8 cellular contexts compared by ENCODE assay signal in the genomic region with DNA sequence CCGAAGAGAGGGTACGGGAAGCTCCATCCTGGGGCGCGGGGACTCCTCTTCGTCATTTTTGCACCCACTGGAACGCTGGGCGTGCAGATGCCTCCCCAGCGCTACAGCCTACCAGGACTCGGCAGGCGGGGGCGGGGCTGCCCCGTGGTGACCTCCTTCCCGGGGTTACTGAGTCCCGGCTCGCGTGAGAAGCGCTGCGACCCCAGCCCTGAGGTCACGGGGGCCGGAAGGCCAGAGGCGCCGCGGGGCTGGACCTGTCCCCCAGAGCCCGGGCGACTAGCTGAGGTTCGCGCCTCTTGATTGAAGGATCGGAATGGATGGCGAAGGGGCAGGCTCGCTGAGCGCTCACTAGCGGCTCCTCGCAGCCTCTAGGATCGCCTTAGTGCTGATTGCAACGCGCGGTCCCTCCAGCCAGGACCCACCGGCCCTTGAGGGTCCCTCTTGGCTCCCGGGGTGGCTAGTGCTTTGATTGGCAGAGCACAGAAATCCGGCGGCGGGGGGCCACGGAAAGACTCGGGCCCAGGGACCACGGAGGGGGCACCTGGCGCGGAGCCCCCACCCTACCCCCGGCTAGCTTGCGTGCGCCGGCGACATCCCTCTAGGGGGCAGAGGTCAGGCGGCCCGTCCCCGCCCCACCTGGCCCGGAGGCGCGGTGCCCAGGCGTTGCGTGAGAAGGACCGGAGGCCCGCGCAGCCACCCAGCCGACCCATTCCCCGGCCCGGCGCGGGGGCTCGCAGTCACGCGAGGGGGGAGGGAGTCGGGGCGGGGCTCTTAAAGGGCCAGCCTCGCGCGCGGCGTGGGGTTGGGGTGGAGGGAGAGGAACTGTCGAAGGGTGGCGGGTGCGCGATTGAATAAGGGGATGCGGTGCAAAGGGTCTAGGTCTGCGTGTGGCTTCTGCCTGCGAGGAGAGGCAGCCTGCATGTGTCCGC. TPM values are rescaled to one million over a fixed set of nuclear protein-coding genes. Genes with fewer than 3 reads are reported as not detected.
DNase-seq lines count a peak whose midpoint lies in the region; ATAC-seq and TF ChIP-seq lines count a peak whose summit lies in the region.

No MANE protein-coding gene starts in this region.

- intact Hi-C loops in CD4-positive, alpha-beta T cell (cut with DNase I, micrococcal nuclease), result loop anchor here in 1 of 2 experiments (2.0 kb wide), 1 partner anchor 29 kb away; the partner anchor contains the start of gene EDC3

- H4K91ac ChIP-seq in H9 (ENCODE audit: insufficient read length, low read depth, low read length), result no peak overlapping the region

- H4K20me1 ChIP-seq in H9 (ENCODE audit: control insufficient read depth, insufficient read depth, insufficient read length), result no peaks in the 10 kb centered on the region

- H3K36me3 Mint-ChIP-seq in CD4-positive, alpha-beta T cell (ENCODE audit: low read depth), result no peaks in the 10 kb centered on the region
- no peaks in the 10 kb centered on the region; a peak in 2 of 7 replicates for H3K36me3 Mint-ChIP-seq in H9 (ENCODE audit: insufficient read depth in 1 of 3, low read depth in 3 of 3)
- no peaks in the 10 kb centered on the region for H3K36me3 Mint-ChIP-seq in T-helper 1 cell treated with Interleukin-12 subunit alpha and Interleukin-12 subunit beta and Interleukin-4 antibody, amounts not matched to agents 30 μg/mL and 1 μg/mL, for 36 hours (ENCODE audit: low read depth)

- H3K23ac ChIP-seq in H9 (ENCODE audit: insufficient read length, low read depth, low read length), result no peak overlapping the region

- no peak overlapping the region for H3K18ac ChIP-seq in H9 (ENCODE audit: insufficient read length, low read depth, low read length)

- H2AFZ ChIP-seq in H9 (ENCODE audit: low read length), result no peak overlapping the region

- H3K9ac ChIP-seq in H9 (ENCODE audit: extremely low read depth, insufficient read length, low read length), result no peak overlapping the region

- H3K27me3 ChIP-seq in CD4-positive, alpha-beta T cell (ENCODE audit: control insufficient read depth, insufficient read depth, low read length), result no peaks in the 10 kb centered on the region
- H3K27me3 ChIP-seq in H9 (ENCODE audit: insufficient read depth, low read length), result peaks cover 7% of the 10 kb centered on the region; the same call in 1 of the 2 replicates

- no peaks in the 10 kb centered on the region for H3K9me3 Mint-ChIP-seq in CD4-positive, alpha-beta T cell
- H3K9me3 Mint-ChIP-seq in H9, result peaks cover 6 to 12% of the 10 kb centered on the region in 2 experiments
- no peaks in the 10 kb centered on the region for H3K9me3 Mint-ChIP-seq in T-helper 1 cell treated with Interleukin-12 subunit alpha and Interleukin-12 subunit beta and Interleukin-4 antibody, amounts not matched to agents 30 μg/mL and 1 μg/mL, for 36 hours

- no peak overlapping the region for H4K8ac ChIP-seq in H9 (replicated peaks; ENCODE audit: insufficient read length, low read depth, low read length)

- H3K9me3 ChIP-seq in CD4-positive, alpha-beta T cell (ENCODE audit: control insufficient read depth, low read length), result no peaks in the 10 kb centered on the region
- H3K9me3 ChIP-seq in H9 (ENCODE audit: control insufficient read depth, low read depth, low read length), result no peaks in the 10 kb centered on the region

- no peak overlapping the region for H2BK12ac ChIP-seq in H9 (ENCODE audit: insufficient read length, low read depth, low read length)

- no CpG with 5 or more reads among the region's 86 CpGs for WGBS in H9 (ENCODE audit: extremely low coverage, insufficient read length, low lambda C conversion rate)

- no peak overlapping the region for H3K4ac ChIP-seq in H9 (ENCODE audit: low read depth, low read length)

- H2BK15ac ChIP-seq in H9 (ENCODE audit: low read depth, low read length), result no peak overlapping the region

- no peak overlapping the region for H2BK120ac ChIP-seq in H9 (ENCODE audit: low read depth, low read length, poor library complexity, severe bottlenecking)

- peaks cover 5% of the 10 kb centered on the region for H3K4me1 Mint-ChIP-seq in CD4-positive, alpha-beta T cell (ENCODE audit: low read depth)
- peaks cover 12% of the 10 kb centered on the region in 2 experiments for H3K4me1 Mint-ChIP-seq in H9
- peaks cover 11% of the 10 kb centered on the region for H3K4me1 Mint-ChIP-seq in T-helper 1 cell treated with Interleukin-12 subunit alpha and Interleukin-12 subunit beta and Interleukin-4 antibody, amounts not matched to agents 30 μg/mL and 1 μg/mL, for 36 hours (ENCODE audit: low read depth)

- no peak overlapping the region for H3K56ac ChIP-seq in H9 (ENCODE audit: insufficient read length, low read depth, low read length)

- no peaks in the 10 kb centered on the region for H3K79me1 ChIP-seq in H9 (ENCODE audit: insufficient read depth, low read depth, low read length, poor library complexity, severe bottlenecking)

- peak overlapping the region; percentile 86 for H3K4me3 Mint-ChIP-seq in CD4-positive, alpha-beta T cell
- peak overlapping the region; percentile 59 to 80 for H3K4me3 Mint-ChIP-seq in H9
- peak overlapping the region; percentile 75 for H3K4me3 Mint-ChIP-seq in T-helper 1 cell treated with Interleukin-12 subunit alpha and Interleukin-12 subunit beta and Interleukin-4 antibody, amounts not matched to agents 30 μg/mL and 1 μg/mL, for 36 hours

- TF ChIP-seq CTCF in CD4-positive, alpha-beta T cell (IDR thresholded peaks at IDR 0.05), result no peak
- peak; percentile 44; the same call in 2 of the 3 replicates for TF ChIP-seq CTCF in H9 (conservative IDR thresholded peaks at IDR 0.05)

- no peaks in the 10 kb centered on the region for H3K79me2 ChIP-seq in H9 (ENCODE audit: insufficient read depth, low read length)

- no peak overlapping the region for H4K5ac ChIP-seq in H9 (ENCODE audit: insufficient read length, low read depth, low read length)

- peaks cover 11% of the 10 kb centered on the region for H3K27me3 Mint-ChIP-seq in CD4-positive, alpha-beta T cell
- peaks cover 80% of the 10 kb centered on the region for H3K27me3 Mint-ChIP-seq in H9 (ENCODE audit: low read depth)
- peaks cover 38% of the 10 kb centered on the region for H3K27me3 Mint-ChIP-seq in T-helper 1 cell treated with Interleukin-12 subunit alpha and Interleukin-12 subunit beta and Interleukin-4 antibody, amounts not matched to agents 30 μg/mL and 1 μg/mL, for 36 hours (ENCODE audit: low read depth)

- peak overlapping the region; percentile 79 for H3K4me2 ChIP-seq in H9 (ENCODE audit: insufficient read depth, insufficient read length, low read length)

- peak; percentile 17 to 55 (median 26) for DNase-seq in CD4-positive, alpha-beta T cell
- DNase-seq in H9, result peak; percentile 73
- DNase-seq in astrocyte of the hippocampus (ENCODE audit: low read depth, low spot score), result peak; percentile 42
- DNase-seq in iris pigment epithelial cell (ENCODE audit: low read depth), result peak; percentile 4
- DNase-seq in stimulated activated CD4-positive, alpha-beta T cell treated with anti-CD3 and anti-CD28 coated beads, Interleukin-1b, Interleukin-23, amount 100 ng/mL, for 24 hours (ENCODE audit: low read depth in 4 of 4, low spot score in 1 of 4), result peak in 3 of 4 experiments; percentile 21 to 53 (median 31)
- no peak for DNase-seq in NCI-H1694 (lab: John Stamatoyannopoulos, UW)

- ATAC-seq in CD4-positive, alpha-beta T cell (ENCODE audit: poor library complexity), result peak; percentile 75
- ATAC-seq in HG03457 (IDR thresholded peaks at IDR 0.05; ENCODE audit: unreplicated experiment), result no peak

- no peak overlapping the region for H3T11ph ChIP-seq in H9 (ENCODE audit: low read length)

- peaks cover 12% of the 10 kb centered on the region for H3K23me2 ChIP-seq in H9 (ENCODE audit: insufficient read length, low read depth, low read length, poor library complexity, severe bottlenecking)

- no peak overlapping the region for H2BK20ac ChIP-seq in H9 (ENCODE audit: low read depth, low read length, poor library complexity, severe bottlenecking)

- POLR2A ChIA-PET in CD4-positive, alpha-beta T cell (lab: Charles Lee), result interaction anchor here (0.6 to 1.2 kb wide), 8 partner anchors 11 to 801 kb away, joined by 3 to 7 read pairs (median 3); partner anchors contain the start of genes CLK3, CSK and EDC3

- CTCF ChIA-PET in CD4-positive, alpha-beta T cell (lab: Charles Lee), result interaction anchor here (1.1 kb wide), 1 partner anchor 11 kb away, joined by 3 read pairs; no protein-coding TSS in a partner anchor

- no peak overlapping the region for H2BK5ac ChIP-seq in H9 (ENCODE audit: insufficient read length, low read length)

- H2AK5ac ChIP-seq in H9 (ENCODE audit: insufficient read length, low read length), result no peak overlapping the region

- no peaks in the 10 kb centered on the region; the same call in 1 of the 2 replicates for H3K4me1 ChIP-seq in H9 (ENCODE audit: insufficient read depth, low read length)

- no peak overlapping the region for H3K27ac Mint-ChIP-seq in CD4-positive, alpha-beta T cell
- no peak overlapping the region for H3K27ac Mint-ChIP-seq in H9
- H3K27ac Mint-ChIP-seq in T-helper 1 cell treated with Interleukin-12 subunit alpha and Interleukin-12 subunit beta and Interleukin-4 antibody, amounts not matched to agents 30 μg/mL and 1 μg/mL, for 36 hours, result peak overlapping the region; percentile 50

- peak overlapping the region; percentile 50 for H3K14ac ChIP-seq in H9 (ENCODE audit: insufficient read depth, low read length)

- no peak overlapping the region for H3K27ac ChIP-seq in CD4-positive, alpha-beta T cell (ENCODE audit: low read depth, low read length)
- H3K27ac ChIP-seq in H9 (ENCODE audit: insufficient read length, low read depth, low read length), result no peak overlapping the region

RNA-seq across cellular contexts. Expression of gene CYP1A1, which starts 0.8 kb away (rescaled TPM):
- total RNA-seq in CD4-positive, alpha-beta T cell, result not detected
- total RNA-seq in H9 (2021), result 0.33 TPM in 1 of 2 replicates, not detected in the other

RNA-seq across cellular contexts. Expression of gene CYP1A2, which starts 22.5 kb away (rescaled TPM):
- total RNA-seq in CD4-positive, alpha-beta T cell, result not detected
- not detected in 2 replicates for total RNA-seq in H9 (2021)

RNA-seq across cellular contexts. Expression of gene EDC3, which starts 30.3 kb away (rescaled TPM):
- total RNA-seq in CD4-positive, alpha-beta T cell, result 10 to 100 TPM; 11.0 to 11.1 TPM
- 56.6 and 60.5 TPM in 2 replicates for total RNA-seq in H9 (2021)

RNA-seq across cellular contexts. Expression of gene CSK, which starts 55.8 kb away (rescaled TPM):
- 100 to 1,000 TPM; 114 to 118 TPM for total RNA-seq in CD4-positive, alpha-beta T cell
- 49.2 and 49.3 TPM in 2 replicates for total RNA-seq in H9 (2021)
